ENCODE assay signal across 13 cellular contexts in the genomic region with DNA sequence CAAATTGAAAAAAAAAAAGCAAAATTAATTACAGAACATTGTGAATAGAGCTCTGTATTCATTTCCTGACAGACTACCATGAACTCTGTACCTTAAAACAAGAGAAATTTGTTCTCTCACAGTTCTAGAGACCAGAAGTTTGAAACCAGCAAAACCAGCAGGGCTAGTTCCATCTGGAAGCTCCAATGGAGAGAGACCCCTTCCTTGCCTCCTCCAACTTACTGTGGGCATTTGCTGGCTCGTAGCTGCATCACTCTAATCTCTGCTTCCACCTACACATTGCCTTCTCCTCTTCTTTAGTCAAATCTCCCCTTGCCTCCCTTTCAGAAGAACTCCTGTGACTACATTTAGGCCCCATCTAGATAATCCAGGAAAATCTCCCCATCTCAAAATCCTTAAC.
"Had no signal": no experiment of that assay in that cellular context is flagged by ENCODE, and none has a peak within 500 bp of the region (broad histone marks: within the 10 kb centered on the region; RNA-seq: fewer than 3 reads in every experiment).

No MANE protein-coding gene starts in this region.

- H3K27ac Mint-ChIP-seq: activated naive CD8-positive, alpha-beta T cell treated with anti-CD3 and anti-CD28 coated beads for 36 hours; activated T-cell treated with anti-CD3 and anti-CD28 coated beads, Interleukin-2, amount 50 U/mL, for 24 hours; endodermal cell; naive B cell had no signal

- DNase-seq: activated CD4-positive, alpha-beta T cell treated with anti-CD3 and anti-CD28 coated beads, Interleukin-2, amount 50 U/mL, for 4 hours; activated CD4-positive, CD25-positive, alpha-beta regulatory T cell treated with anti-CD3 and anti-CD28 coated beads, Interleukin-2, amount 50 U/mL, for 72 hours; activated gamma-delta T cell; activated naive CD8-positive, alpha-beta T cell treated with anti-CD3 and anti-CD28 coated beads for 36 hours; activated T-cell treated with anti-CD3 and anti-CD28 coated beads, Interleukin-2, amount 50 U/mL, for 24 hours; endodermal cell; erythroblast; midbrain; naive B cell; stimulated activated naive CD4-positive, alpha-beta T cell treated with Interleukin-2 at 50 U/mL for 16 hours; upper lobe of left lung had no signal

- H3K9me3 ChIP-seq: neutrophil, upper lobe of left lung had no signal

- H3K27me3 ChIP-seq: neutrophil, upper lobe of left lung had no signal

- H3K4me3 Mint-ChIP-seq: activated naive CD8-positive, alpha-beta T cell treated with anti-CD3 and anti-CD28 coated beads for 36 hours; activated T-cell treated with anti-CD3 and anti-CD28 coated beads, Interleukin-2, amount 50 U/mL, for 24 hours; endodermal cell; naive B cell had no signal

- H3K4me1 Mint-ChIP-seq: naive B cell had no signal

- H3K4me1 ChIP-seq: upper lobe of left lung had no signal

- H3K9me3 Mint-ChIP-seq: activated naive CD8-positive, alpha-beta T cell treated with anti-CD3 and anti-CD28 coated beads for 36 hours; activated T-cell treated with anti-CD3 and anti-CD28 coated beads, Interleukin-2, amount 50 U/mL, for 24 hours; endodermal cell; naive B cell had no signal

- ATAC-seq: sciatic nerve had no signal

- H3K36me3 ChIP-seq: neutrophil, upper lobe of left lung had no signal

- H3K27me3 Mint-ChIP-seq: activated naive CD8-positive, alpha-beta T cell treated with anti-CD3 and anti-CD28 coated beads for 36 hours; activated T-cell treated with anti-CD3 and anti-CD28 coated beads, Interleukin-2, amount 50 U/mL, for 24 hours had no signal

- H3K36me3 Mint-ChIP-seq: activated naive CD8-positive, alpha-beta T cell treated with anti-CD3 and anti-CD28 coated beads for 36 hours; naive B cell had no signal

- H3K27ac ChIP-seq: neutrophil, upper lobe of left lung had no signal

- H3K4me3 ChIP-seq: upper lobe of left lung had no signal
